15 cellular contexts compared by ENCODE assay signal in genomic region chr11:131888230-131888826, GRCh38.
DNase-seq lines count a peak whose midpoint lies in the region; ATAC-seq and TF ChIP-seq lines count a peak whose summit lies in the region.
"Had no signal": no experiment of that assay in that cellular context is flagged by ENCODE, and none has a peak within 500 bp of the region (broad histone marks: within the 10 kb centered on the region; RNA-seq: fewer than 3 reads in every experiment).

No MANE protein-coding gene starts in this region.

- peak overlapping the region; percentile 62 for H2AFZ ChIP-seq in mammary epithelial cell (ENCODE audit: low read depth, low read length)

- CTCF ChIA-PET in mammary epithelial cell (lab: Charles Lee; ENCODE audit: low non-redundant PET) (interaction anchor here (0.6 kb wide), 2 partner anchors 140 to 776 kb away, joined by 3 to 5 read pairs; no protein-coding TSS in a partner anchor), MCF 10A (lab: Yijun Ruan, JAX) (no interaction called here)

- TF ChIP-seq CTCF in mammary epithelial cell (conservative IDR thresholded peaks at IDR 0.05 in 1 of 2, IDR thresholded peaks at IDR 0.05 in 1 of 2; ENCODE audit: extremely low read depth in 1 of 2, insufficient read depth in 1 of 2, low read depth in 1 of 2, low read length in 2 of 2) (no peak), MCF 10A (IDR thresholded peaks at IDR 0.05; ENCODE audit: unreplicated experiment) (no peak), astrocyte of the spinal cord (IDR thresholded peaks at IDR 0.05; ENCODE audit: low read depth, low read length) (no peak)

- intact Hi-C loops in mammary epithelial cell (cut with micrococcal nuclease) = loop anchor here (2.0 kb wide), 1 partner anchor 20 kb away; no protein-coding TSS in a partner anchor
- intact Hi-C loops in MCF 10A (cut with micrococcal nuclease) = no loop called here
- intact Hi-C loops in cardiac septum (cut with DNase I) = no loop called here

- peak overlapping the region; percentile 54 for H3K4me2 ChIP-seq in mammary epithelial cell (ENCODE audit: insufficient read depth, low read depth, low read length)
- H3K4me2 ChIP-seq: KMS-11 had no signal

- no TSS peak for BruUV-seq in mammary epithelial cell (replicated peaks; lab: Mats Ljungman, UMichigan)
- no TSS peak for BruUV-seq in MCF 10A (replicated peaks; lab: Mats Ljungman, UMichigan)

- H3K36me3 Mint-ChIP-seq in MCF 10A (ENCODE audit: insufficient read depth, unreplicated experiment) = no peaks in the 10 kb centered on the region
- H3K36me3 Mint-ChIP-seq: natural killer cell treated with Interleukin-12 subunit alpha and Interleukin-12 subunit beta and Interleukin-15 and Interleukin-18, amount 100 ng/mL, for 72 hours had no signal

- H3K4me1 ChIP-seq in mammary epithelial cell (ENCODE audit: insufficient read depth, low read length) (peaks cover 40% of the 10 kb centered on the region), iPS-20b (ENCODE audit: insufficient read depth, low read length) (peaks cover 39% of the 10 kb centered on the region; the same call in 1 of the 2 replicates)
- H3K4me1 ChIP-seq: ascending aorta had no signal

- no peak for ATAC-seq in GM21367 (IDR thresholded peaks at IDR 0.05; ENCODE audit: unreplicated experiment)
- ATAC-seq: natural killer cell treated with Interleukin-12 subunit alpha and Interleukin-12 subunit beta and Interleukin-15 and Interleukin-18, amount 100 ng/mL, for 72 hours had no signal

- H3K27me3 ChIP-seq in mammary epithelial cell (ENCODE audit: insufficient read depth, low read length) (no peaks in the 10 kb centered on the region), iPS-20b (ENCODE audit: insufficient read depth, low read length) (no peaks in the 10 kb centered on the region)
- H3K27me3 ChIP-seq: ascending aorta had no signal

- POLR2A ChIA-PET in MCF 10A (lab: Yijun Ruan, JAX) = no interaction called here

- WGBS in mammary epithelial cell (ENCODE audit: low coverage, missing lambda C conversion rate) = 10% methylated on average over 12 of the region's 13 CpGs

- H3K36me3 ChIP-seq in mammary epithelial cell (ENCODE audit: insufficient read depth, low read length) = no peaks in the 10 kb centered on the region
- H3K36me3 ChIP-seq in iPS-20b (ENCODE audit: insufficient read depth, low read depth, low read length) = no peaks in the 10 kb centered on the region
- H3K36me3 ChIP-seq: ascending aorta, heart right ventricle had no signal

- H3K79me2 ChIP-seq in mammary epithelial cell (ENCODE audit: insufficient read depth, low read length) = no peaks in the 10 kb centered on the region

- H3K27ac ChIP-seq in mammary epithelial cell (ENCODE audit: insufficient read depth, low read depth, low read length) (peak overlapping the region; percentile 89), iPS-20b (ENCODE audit: low read length) (no peak overlapping the region)
- H3K27ac ChIP-seq: ascending aorta, KMS-11 had no signal

- dilution Hi-C loops in mammary epithelial cell (cut with HindIII; ENCODE audit: low sequenced_read_pairs) = no loop called here

- H3K4me3 Mint-ChIP-seq in MCF 10A (ENCODE audit: unreplicated experiment) = no peak overlapping the region
- H3K4me3 Mint-ChIP-seq: B cell; natural killer cell treated with Interleukin-12 subunit alpha and Interleukin-12 subunit beta and Interleukin-15 and Interleukin-18, amount 100 ng/mL, for 72 hours had no signal

- H3K9me3 ChIP-seq in mammary epithelial cell (replicated peaks; ENCODE audit: insufficient read depth, low read length) (no peaks in the 10 kb centered on the region), iPS-20b (ENCODE audit: insufficient read depth, low read depth, low read length) (no peaks in the 10 kb centered on the region)
- H3K9me3 ChIP-seq: ascending aorta, heart right ventricle had no signal

- peak overlapping the region; percentile 52 for H3K9ac ChIP-seq in mammary epithelial cell (ENCODE audit: insufficient read depth, low read length)
- H3K9ac ChIP-seq in iPS-20b (ENCODE audit: low read depth, low read length) = peak overlapping the region; percentile 59; the same call in 1 of the 2 replicates
- H3K9ac ChIP-seq: KMS-11 had no signal

- no peaks in the 10 kb centered on the region for H4K20me1 ChIP-seq in mammary epithelial cell (ENCODE audit: insufficient read depth, low read length)

- H3K27ac Mint-ChIP-seq in MCF 10A (ENCODE audit: low read depth, unreplicated experiment) = no peak overlapping the region
- H3K27ac Mint-ChIP-seq: B cell; natural killer cell treated with Interleukin-12 subunit alpha and Interleukin-12 subunit beta and Interleukin-15 and Interleukin-18, amount 100 ng/mL, for 72 hours had no signal

- peaks cover 36% of the 10 kb centered on the region for H3K9me3 Mint-ChIP-seq in MCF 10A (ENCODE audit: unreplicated experiment)
- H3K9me3 Mint-ChIP-seq: natural killer cell treated with Interleukin-12 subunit alpha and Interleukin-12 subunit beta and Interleukin-15 and Interleukin-18, amount 100 ng/mL, for 72 hours had no signal

- H3K4me3 ChIP-seq in mammary epithelial cell (replicated peaks in 1 of 3; ENCODE audit: insufficient read depth in 1 of 3, low read depth in 2 of 3, low read length in 3 of 3) (no peak overlapping the region), astrocyte of the spinal cord (ENCODE audit: low read depth, low read length) (no peak overlapping the region), iPS-20b (ENCODE audit: low read length) (no peak overlapping the region)
- H3K4me3 ChIP-seq: ascending aorta, heart right ventricle had no signal

- H3K27me3 Mint-ChIP-seq in MCF 10A (ENCODE audit: insufficient read depth, unreplicated experiment) = no peaks in the 10 kb centered on the region
- H3K27me3 Mint-ChIP-seq: B cell; natural killer cell treated with Interleukin-12 subunit alpha and Interleukin-12 subunit beta and Interleukin-15 and Interleukin-18, amount 100 ng/mL, for 72 hours had no signal

- no peaks in the 10 kb centered on the region for H3K4me1 Mint-ChIP-seq in MCF 10A (ENCODE audit: insufficient read depth, unreplicated experiment)
- H3K4me1 Mint-ChIP-seq: B cell had no signal

- in situ Hi-C loops in mammary epithelial cell (cut with MboI; ENCODE audit: low sequenced_read_pairs in 2 of 2) = no loop called here
- in situ Hi-C loops in astrocyte of the spinal cord (cut with HindIII; ENCODE audit: low sequenced_read_pairs) = no loop called here

- DNase-seq in mammary epithelial cell (peak; percentile 90), MCF 10A (ENCODE audit: unreplicated experiment) (no peak), astrocyte of the spinal cord (ENCODE audit: low read depth, low spot score) (peak; percentile 92), HK-2 (ENCODE audit: unreplicated experiment) (no peak), 8988T (no peak), cardiac septum (ENCODE audit: low spot score) (no peak)
- DNase-seq: heart right ventricle, NCI-H526 treated with DMSO at 0.1 percent for 48 hours, SW 1271 had no signal

Comparison
In these comparisons a context has a peak if more than half of its experiments do, and no peak if none do; other contexts are left out.
1. DNase-seq: peak in mammary epithelial cell (single experiment) and astrocyte of the spinal cord (single experiment); none in MCF 10A (single experiment), HK-2 (single experiment), 8988T (single experiment) and cardiac septum (single experiment).